ENCODE assay signal across 10 cellular contexts in the genomic region with DNA sequence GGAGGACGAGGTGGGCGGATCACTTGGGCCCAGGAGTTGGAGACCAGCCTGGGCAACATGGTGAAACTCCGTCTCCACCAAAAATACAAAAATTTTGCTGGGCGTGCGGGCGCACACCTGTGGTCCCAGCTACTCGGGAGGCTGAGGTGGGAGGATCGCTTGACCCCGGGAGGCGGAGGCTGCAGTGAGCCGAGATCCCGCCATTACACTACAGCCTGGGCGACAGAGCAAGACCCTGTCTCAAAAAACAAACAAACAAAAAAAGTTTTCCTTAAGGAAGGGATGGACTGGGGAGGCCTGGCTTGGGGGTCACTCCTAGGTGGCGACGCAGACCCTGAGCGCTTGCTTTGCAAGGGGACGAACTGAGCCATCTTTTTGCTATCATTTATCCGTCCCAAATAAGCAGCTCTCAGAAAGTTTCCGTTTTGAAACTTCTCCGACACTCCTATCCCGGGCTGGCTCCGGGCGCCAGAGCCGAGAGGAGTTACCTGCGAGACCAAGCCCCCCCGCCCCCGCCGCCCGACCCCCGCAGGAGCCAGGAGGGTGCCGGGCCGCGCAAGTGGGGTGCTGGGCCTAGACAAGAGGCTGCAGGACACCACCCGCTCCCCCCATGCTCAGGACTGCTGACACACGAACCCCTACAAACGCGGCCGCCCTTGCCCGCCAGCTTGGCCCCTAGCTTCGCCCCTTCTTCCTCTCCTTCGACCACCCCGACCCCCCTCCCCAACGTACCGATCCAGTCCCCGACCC. TPM values are rescaled to one million over a fixed set of nuclear protein-coding genes. Genes with fewer than 3 reads are reported as not detected.
A peak's percentile ranks its signal among the peaks of the same experiment; 100 is the strongest.
DNase-seq lines count a peak whose midpoint lies in the region; ATAC-seq and TF ChIP-seq lines count a peak whose summit lies in the region.
"Had no signal": no experiment of that assay in that cellular context is flagged by ENCODE, and none has a peak within 500 bp of the region (broad histone marks: within the 10 kb centered on the region; RNA-seq: fewer than 3 reads in every experiment).

No MANE protein-coding gene starts in this region.

- CTCF ChIA-PET in AG04450 (lab: Charles Lee), result interaction anchor here (1.0 kb wide), 1 partner anchor 942 kb away, joined by 3 read pairs; no protein-coding TSS in a partner anchor
- CTCF ChIA-PET in RWPE1 (lab: Yijun Ruan, JAX), result interaction anchor here (0.6 kb wide), 1 partner anchor 24 kb away, joined by 3 read pairs; no protein-coding TSS in a partner anchor

- ATAC-seq in omental fat pad (ENCODE audit: low FRiP score) (peak; percentile 45), HG02678 (IDR thresholded peaks at IDR 0.05; ENCODE audit: unreplicated experiment) (no peak), GM21526 (IDR thresholded peaks at IDR 0.05; ENCODE audit: low FRiP score, unreplicated experiment) (no peak), GM19463 (IDR thresholded peaks at IDR 0.05; ENCODE audit: unreplicated experiment) (no peak), HG03108 (IDR thresholded peaks at IDR 0.05; ENCODE audit: unreplicated experiment) (no peak)

- no peak for DNase-seq in AG04450 (ENCODE audit: low read depth, low spot score)
- peak; percentile 16 for DNase-seq in RWPE1 (ENCODE audit: low spot score)
- no peak for DNase-seq in fibroblast of villous mesenchyme (ENCODE audit: low read depth)
- no peak for DNase-seq in omental fat pad (ENCODE audit: low spot score)
- DNase-seq: activated effector memory CD4-positive, alpha-beta T cell treated with Interleukin-2 at 50 U/mL for 16 hours; DND-41 had no signal

- TF ChIP-seq CTCF in AG04450 (IDR thresholded peaks at IDR 0.05; ENCODE audit: low read depth, low read length) (no peak), RWPE1 (conservative IDR thresholded peaks at IDR 0.05; ENCODE audit: low read depth) (no peak), fibroblast of villous mesenchyme (IDR thresholded peaks at IDR 0.05; ENCODE audit: insufficient read depth, low read depth, low read length) (no peak), omental fat pad (IDR thresholded peaks at IDR 0.05) (no peak)

- H3K4me3 ChIP-seq in AG04450 (ENCODE audit: low read depth, low read length) (peak overlapping the region; percentile 65), fibroblast of villous mesenchyme (ENCODE audit: low read depth, low read length) (peak overlapping the region; percentile 68)

- H3K9me3 ChIP-seq in AG04450 (ENCODE audit: control insufficient read depth, insufficient read depth, low read length), result no peaks in the 10 kb centered on the region; the same call in 1 of the 2 replicates

- peaks cover 43% of the 10 kb centered on the region for H3K27me3 ChIP-seq in AG04450 (ENCODE audit: control insufficient read depth, insufficient read depth, low read length)

- POLR2A ChIA-PET in AG04450 (lab: Yijun Ruan, JAX), result no interaction called here
- POLR2A ChIA-PET in RWPE1 (lab: Yijun Ruan, JAX; ENCODE audit: low non-redundant PET), result no interaction called here

- H3K27ac ChIP-seq in AG04450 (ENCODE audit: low read depth, low read length) (no peak overlapping the region), RWPE1 (peak overlapping the region; percentile 92)

RNA-seq across cellular contexts. Expression of a gene that starts 0.7 kb away (rescaled TPM):
- 1.6 and 2.0 TPM in 2 replicates for polyA plus RNA-seq in AG04450 (2011; rRNA removed)
- 1.1 and 2.0 TPM in 2 replicates for polyA minus RNA-seq in AG04450 (2011; rRNA and poly(A)+ RNA removed)
- total RNA-seq in fibroblast of villous mesenchyme (8.4 and 13.0 TPM in 2 replicates), omental fat pad (10 to 100 TPM in 3 of 4 donors, 1 to 10 TPM in 1; 6.5 to 13.5 (median 12.5) TPM)
